ENCODE assay signal across 14 cellular contexts in the genomic region with DNA sequence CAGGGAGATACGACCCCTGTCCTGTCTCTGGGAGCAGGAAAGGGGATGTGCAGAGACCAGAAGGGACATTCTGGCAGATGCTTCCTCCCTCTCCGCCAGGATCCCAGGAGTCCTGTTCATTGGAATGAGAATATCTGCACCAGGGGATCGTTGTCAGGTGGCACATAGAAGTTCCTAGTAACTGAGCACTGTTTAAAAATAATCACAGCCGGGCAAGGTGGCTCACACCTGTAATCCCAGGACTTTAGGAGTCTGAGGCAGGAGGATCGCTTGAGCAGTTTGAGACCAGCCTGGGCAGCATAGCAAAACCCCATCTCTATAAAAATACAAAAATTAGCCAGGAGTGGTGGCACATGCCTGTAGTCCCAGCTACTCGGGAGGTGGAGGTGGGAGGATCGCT. TPM values are rescaled to one million over a fixed set of nuclear protein-coding genes. Genes with fewer than 3 reads are reported as not detected.
DNase-seq lines count a peak whose midpoint lies in the region; ATAC-seq and TF ChIP-seq lines count a peak whose summit lies in the region.
"Had no signal": no experiment of that assay in that cellular context is flagged by ENCODE, and none has a peak within 500 bp of the region (broad histone marks: within the 10 kb centered on the region; RNA-seq: fewer than 3 reads in every experiment).

No MANE protein-coding gene starts in this region.

- TF ChIP-seq POLR2A in stomach (IDR thresholded peaks at IDR 0.05) = no peak

- H3K4me1 ChIP-seq in mesendoderm (ENCODE audit: control insufficient read depth, low read depth, low read length) = no peaks in the 10 kb centered on the region
- H3K4me1 ChIP-seq in stomach = no peaks in the 10 kb centered on the region
- H3K4me1 ChIP-seq: SJSA1 had no signal

- H2BK120ac ChIP-seq in mesendoderm (ENCODE audit: low read depth, low read length) = no peak overlapping the region

- intact Hi-C loops in stomach (cut with DNase I; ENCODE audit: low total_unique reads) = loop anchor here (10.0 kb wide), 1 partner anchor 191 kb away; a partner anchor contains a TSS

- no peaks in the 10 kb centered on the region for H3K9me3 Mint-ChIP-seq in activated T-cell treated with anti-CD3 and anti-CD28 coated beads, Interleukin-2, amount 50 U/mL, for 24 hours
- no peaks in the 10 kb centered on the region for H3K9me3 Mint-ChIP-seq in activated T-cell treated with anti-CD3 and anti-CD28 coated beads, Interleukin-2, amount 50 U/mL, for 72 hours
- H3K9me3 Mint-ChIP-seq in T-cell = no peaks in the 10 kb centered on the region

- H2BK15ac ChIP-seq in mesendoderm (replicated peaks; ENCODE audit: low read depth) = no peak overlapping the region

- no peaks in the 10 kb centered on the region for H3K9me3 ChIP-seq in stomach
- H3K9me3 ChIP-seq: SJSA1 had no signal

- no peaks in the 10 kb centered on the region for H3K27me3 Mint-ChIP-seq in activated T-cell treated with anti-CD3 and anti-CD28 coated beads, Interleukin-2, amount 50 U/mL, for 24 hours
- peaks cover 7% of the 10 kb centered on the region for H3K27me3 Mint-ChIP-seq in activated T-cell treated with anti-CD3 and anti-CD28 coated beads, Interleukin-2, amount 50 U/mL, for 72 hours (ENCODE audit: low read depth)
- H3K27me3 Mint-ChIP-seq in T-cell = peaks cover 6% of the 10 kb centered on the region in 2 donors

- H2BK5ac ChIP-seq in mesendoderm (ENCODE audit: low read length) = no peak overlapping the region

- no peak overlapping the region for H3K27ac ChIP-seq in mesendoderm (ENCODE audit: low read depth, low read length)
- H3K27ac ChIP-seq in stomach = no peak overlapping the region
- H3K27ac ChIP-seq: GM23248, SJSA1 had no signal

- H3K36me3 ChIP-seq in H7 (replicated peaks; ENCODE audit: control insufficient read depth, insufficient read depth, low read length) = no peaks in the 10 kb centered on the region
- no peaks in the 10 kb centered on the region for H3K36me3 ChIP-seq in mesendoderm (ENCODE audit: control insufficient read depth, insufficient read depth, low read length)
- no peaks in the 10 kb centered on the region for H3K36me3 ChIP-seq in stomach
- H3K36me3 ChIP-seq: SJSA1 had no signal

- no peak overlapping the region for H3K18ac ChIP-seq in mesendoderm (ENCODE audit: low read length)

- H3K27ac Mint-ChIP-seq in activated T-cell treated with anti-CD3 and anti-CD28 coated beads, Interleukin-2, amount 50 U/mL, for 24 hours = no peak overlapping the region
- no peak overlapping the region for H3K27ac Mint-ChIP-seq in activated T-cell treated with anti-CD3 and anti-CD28 coated beads, Interleukin-2, amount 50 U/mL, for 72 hours
- no peak overlapping the region for H3K27ac Mint-ChIP-seq in T-cell
- H3K27ac Mint-ChIP-seq: H9 had no signal

- no peak for TF ChIP-seq CTCF in stomach (IDR thresholded peaks at IDR 0.05)

- no peak overlapping the region for H2AK5ac ChIP-seq in mesendoderm (ENCODE audit: low read length)

- H3K4me3 ChIP-seq in H7 (ENCODE audit: insufficient read depth, low read depth, low read length) (no peak overlapping the region), mesendoderm (ENCODE audit: low read length) (no peak overlapping the region), stomach (no peak overlapping the region)
- H3K4me3 ChIP-seq: GM23248, SJSA1 had no signal

- H3K4ac ChIP-seq in mesendoderm (ENCODE audit: low read depth, low read length) = no peak overlapping the region

- no peak for ATAC-seq in activated T-cell treated with anti-CD3 and anti-CD28 coated beads, Interleukin-2, amount 50 U/mL, for 72 hours (replicated peaks in 1 of 2)
- ATAC-seq in T-cell (replicated peaks in 1 of 4) = no peak

- POLR2A ChIA-PET in T-cell (lab: Charles Lee) = no interaction called here

- no peak for TF ChIP-seq EP300 in stomach (IDR thresholded peaks at IDR 0.05)

- H3K27me3 ChIP-seq in H7 (ENCODE audit: control insufficient read depth, insufficient read depth, low read length) (no peaks in the 10 kb centered on the region), mesendoderm (ENCODE audit: insufficient read depth, low read length, poor library complexity) (no peaks in the 10 kb centered on the region), stomach (peaks cover 0 to 6% (median 0%) of the 10 kb centered on the region in 3 donors)

- H3K9ac ChIP-seq in mesendoderm (ENCODE audit: low read length) = no peak overlapping the region
- H3K9ac ChIP-seq: GM23248 had no signal

- H4K8ac ChIP-seq in mesendoderm (ENCODE audit: low read depth, low read length) = no peak overlapping the region

- peak overlapping the region; percentile 45 for H3K23ac ChIP-seq in mesendoderm (ENCODE audit: low read length)

- peak; percentile 18 for DNase-seq in activated T-cell treated with anti-CD3 and anti-CD28 coated beads, Interleukin-2, amount 50 U/mL, for 24 hours
- DNase-seq in activated T-cell treated with anti-CD3 and anti-CD28 coated beads, Interleukin-2, amount 50 U/mL, for 72 hours = no peak
- DNase-seq in H7 (peak; percentile 28), mesendoderm (no peak), stomach (peak; percentile 15), T-cell (no peak), RKO (ENCODE audit: low spot score) (no peak), NCI-H1092 (lab: John Stamatoyannopoulos, UW) (no peak)
- DNase-seq: NCI-H446 had no signal

- no CpG with 5 or more reads among the region's 7 CpGs for WGBS in mesendoderm (ENCODE audit: extremely low coverage, insufficient coverage, low lambda C conversion rate)
- 77 to 96% (median 81%) methylated on average over 6 to 7 of the region's 7 CpGs for WGBS in stomach, 5 donors

- CTCF ChIA-PET in T-cell (lab: Charles Lee) = no interaction called here

- H3K4me3 Mint-ChIP-seq in activated T-cell treated with anti-CD3 and anti-CD28 coated beads, Interleukin-2, amount 50 U/mL, for 24 hours = no peak overlapping the region
- no peak overlapping the region for H3K4me3 Mint-ChIP-seq in activated T-cell treated with anti-CD3 and anti-CD28 coated beads, Interleukin-2, amount 50 U/mL, for 72 hours
- H3K4me3 Mint-ChIP-seq in T-cell = no peak overlapping the region
- H3K4me3 Mint-ChIP-seq: H9 had no signal

- H3K56ac ChIP-seq in mesendoderm (ENCODE audit: low read length) = no peak overlapping the region

- no peaks in the 10 kb centered on the region for H3K79me2 ChIP-seq in mesendoderm (ENCODE audit: control insufficient read depth, insufficient read depth, low read length)

- no peaks in the 10 kb centered on the region for H3K79me1 ChIP-seq in mesendoderm (ENCODE audit: low read length)

- H3K36me3 Mint-ChIP-seq in activated T-cell treated with anti-CD3 and anti-CD28 coated beads, Interleukin-2, amount 50 U/mL, for 24 hours (ENCODE audit: low read depth) = no peaks in the 10 kb centered on the region
- H3K36me3 Mint-ChIP-seq in activated T-cell treated with anti-CD3 and anti-CD28 coated beads, Interleukin-2, amount 50 U/mL, for 72 hours (ENCODE audit: insufficient read depth in 2 of 2) = peaks cover 0 to under 1% of the 10 kb centered on the region in 2 donors
- H3K36me3 Mint-ChIP-seq in T-cell = no peaks in the 10 kb centered on the region
- H3K36me3 Mint-ChIP-seq: CD4-positive, alpha-beta memory T cell had no signal

- peaks cover 7% of the 10 kb centered on the region for H3K4me1 Mint-ChIP-seq in activated T-cell treated with anti-CD3 and anti-CD28 coated beads, Interleukin-2, amount 50 U/mL, for 24 hours (ENCODE audit: low read depth)
- no peaks in the 10 kb centered on the region for H3K4me1 Mint-ChIP-seq in activated T-cell treated with anti-CD3 and anti-CD28 coated beads, Interleukin-2, amount 50 U/mL, for 72 hours (ENCODE audit: low read depth)
- peaks cover 7 to 9% (median 9%) of the 10 kb centered on the region in 3 donors for H3K4me1 Mint-ChIP-seq in T-cell

- H4K5ac ChIP-seq in mesendoderm (ENCODE audit: low read length) = no peak overlapping the region

- H3K4me2 ChIP-seq in mesendoderm (ENCODE audit: low read length) = no peak overlapping the region

RNA-seq across cellular contexts. Expression of a gene that starts 12.3 kb away (rescaled TPM):
- total RNA-seq in activated T-cell treated with anti-CD3 and anti-CD28 coated beads, Interleukin-2, amount 50 U/mL, for 72 hours = 1 to 10 TPM; 1.6 to 4.7 TPM
- total RNA-seq in H7 (2014; rRNA removed; shearing (Covaris generic)) = 7.3 and 9.9 TPM in 2 replicates
- polyA plus RNA-seq in mesendoderm (2013, experiment 1 of 2) = 2.8 TPM
- polyA plus RNA-seq in mesendoderm (2013, experiment 2 of 2) = 2.7 TPM
- total RNA-seq in stomach = 10 to 100 TPM in 1 of 5 donors, 1 to 10 TPM in 3, not detected in 1; 2.3 to 15.2 (median 3.9) TPM
- polyA plus RNA-seq in stomach = 1 to 10 TPM in 1 of 3 donors, under 1 TPM in 2; 0.76 to 2.6 (median 0.93) TPM
- total RNA-seq in T-cell = 10 to 100 TPM in 4 of 5 donors, 1 to 10 TPM in 1; 8.8 to 34.4 (median 23.8) TPM
- total RNA-seq: MCF 10A had no signal

Comparison
In these comparisons a context has a peak if more than half of its experiments do, and no peak if none do; other contexts are left out.
1. DNase-seq: peak in activated T-cell treated with anti-CD3 and anti-CD28 coated beads, Interleukin-2, amount 50 U/mL, for 24 hours (single experiment), H7 (single experiment) and stomach (single experiment); none in activated T-cell treated with anti-CD3 and anti-CD28 coated beads, Interleukin-2, amount 50 U/mL, for 72 hours (0 of 2), mesendoderm (single experiment), T-cell (0 of 34), RKO (single experiment) and NCI-H1092 (single experiment).